ENCODE assay signal across 35 cellular contexts in the genomic region with DNA sequence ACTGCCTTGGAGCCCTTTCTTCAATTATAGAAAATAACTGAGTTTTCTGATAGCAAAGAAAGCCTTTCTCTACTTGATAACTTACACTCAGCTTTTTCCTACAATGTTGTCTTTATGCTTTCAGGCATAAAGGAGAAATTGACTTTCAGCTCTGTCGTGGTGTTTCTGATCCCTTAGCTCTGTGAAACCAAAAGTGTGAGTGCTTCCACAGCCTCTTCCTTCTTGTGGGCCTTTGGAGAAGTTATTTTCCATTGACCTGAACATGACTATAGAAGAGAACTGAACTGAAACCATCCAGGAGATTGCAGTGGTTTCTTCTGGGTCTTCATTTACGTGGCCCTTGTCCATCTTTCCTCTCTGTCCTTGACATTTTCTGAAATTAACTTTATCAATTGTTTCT. TPM values are rescaled to one million over a fixed set of nuclear protein-coding genes. Genes with fewer than 3 reads are reported as not detected.
A peak's percentile ranks its signal among the peaks of the same experiment; 100 is the strongest.
DNase-seq lines count a peak whose midpoint lies in the region; ATAC-seq, FAIRE-seq and TF ChIP-seq lines count a peak whose summit lies in the region.
"Had no signal": no experiment of that assay in that cellular context is flagged by ENCODE, and none has a peak within 500 bp of the region (broad histone marks: within the 10 kb centered on the region; RNA-seq: fewer than 3 reads in every experiment).

No MANE protein-coding gene starts in this region.

- no peak overlapping the region for H3K4me2 ChIP-seq in HepG2 (ENCODE audit: low read depth, low read length)
- no peak overlapping the region for H3K4me2 ChIP-seq in mesenchymal stem cell (ENCODE audit: low read length, poor library complexity, severe bottlenecking)
- H3K4me2 ChIP-seq in MM.1S (ENCODE audit: low read depth, low read length) = no peak overlapping the region

- H2BK15ac ChIP-seq in mesenchymal stem cell (ENCODE audit: low read depth, poor library complexity, severe bottlenecking) = no peak overlapping the region

- H3K79me2 ChIP-seq in HepG2 (ENCODE audit: insufficient read depth, low read length) = no peaks in the 10 kb centered on the region
- H3K79me2 ChIP-seq in MM.1S (ENCODE audit: low read length) = no peaks in the 10 kb centered on the region

- in situ Hi-C loops in HepG2 (cut with HindIII; ENCODE audit: extremely low pct_ligation_motif_present, low pct_unique_long_range_greater_than_20kb) = no loop called here

- no peak overlapping the region for H3K23ac ChIP-seq in mesenchymal stem cell (ENCODE audit: low read length in 2 of 2)

- H2AK5ac ChIP-seq in mesenchymal stem cell (ENCODE audit: low read length, severe bottlenecking) = no peak overlapping the region

- peaks cover 33% of the 10 kb centered on the region for H3K4me1 Mint-ChIP-seq in neural crest cell

- BruUV-seq in HepG2 (replicated peaks; lab: Mats Ljungman, UMichigan) = no TSS peak

- no peaks in the 10 kb centered on the region for H3K9me2 ChIP-seq in MM.1S (replicated peaks; ENCODE audit: insufficient read depth, low read length)

- H3K9me3 ChIP-seq in right lobe of liver (no peaks in the 10 kb centered on the region), HepG2 (ENCODE audit: low read length) (no peaks in the 10 kb centered on the region), mesenchymal stem cell (ENCODE audit: control insufficient read depth, low read length) (no peaks in the 10 kb centered on the region), MM.1S (replicated peaks; ENCODE audit: insufficient read depth, low read length) (no peaks in the 10 kb centered on the region)
- H3K9me3 ChIP-seq: breast epithelium, esophagus squamous epithelium, Peyer's patch, vagina had no signal

- H4K91ac ChIP-seq in mesenchymal stem cell (ENCODE audit: low read length) = no peak overlapping the region

- H4K20me1 ChIP-seq in HepG2 (ENCODE audit: insufficient read depth, low read length) (no peaks in the 10 kb centered on the region), MM.1S (ENCODE audit: insufficient read depth, low read length) (no peaks in the 10 kb centered on the region)

- H3K27me3 ChIP-seq in right lobe of liver (no peaks in the 10 kb centered on the region), HepG2 (ENCODE audit: control insufficient read depth in 1 of 2, insufficient read depth in 2 of 2, low read length in 2 of 2) (0 out of 5 replicates have a peak, but pooled peaks cover 0 to 2% of the 10 kb centered on the region in 2 experiments), mesenchymal stem cell (ENCODE audit: control insufficient read depth in 1 of 2, insufficient read depth in 1 of 2, low read length in 2 of 2) (peaks cover 0 to 31% of the 10 kb centered on the region in 2 experiments), MM.1S (replicated peaks; ENCODE audit: insufficient read depth, low read length) (no peaks in the 10 kb centered on the region)
- H3K27me3 ChIP-seq: breast epithelium, esophagus squamous epithelium, Peyer's patch, vagina had no signal

- no peaks in the 10 kb centered on the region for H3K79me1 ChIP-seq in mesenchymal stem cell (replicated peaks; ENCODE audit: low read length, poor library complexity, severe bottlenecking)

- H2BK120ac ChIP-seq in mesenchymal stem cell (ENCODE audit: low read depth, low read length) = no peak overlapping the region

- H3K4ac ChIP-seq in mesenchymal stem cell (ENCODE audit: low read depth in 1 of 2, low read length in 2 of 2) = no peak overlapping the region

- CTCF ChIA-PET in HepG2 (lab: Yijun Ruan, JAX; ENCODE audit: low intra/inter-chr PET ratio, low total read pairs) = no interaction called here

- DNase-seq in right lobe of liver (no peak), HepG2 (ENCODE audit: low spot score) (no peak), foreskin melanocyte (peak; percentile 42), neural crest cell (ENCODE audit: low read depth, low spot score) (no peak), mesenchymal stem cell (no peak), NCI-H524 treated with DMSO at 0.1 percent for 48 hours (lab: John Stamatoyannopoulos, UW) (no peak), SHP77 treated with DMSO at 0.1 percent for 48 hours (lab: John Stamatoyannopoulos, UW) (no peak), MM.1S (no peak)
- DNase-seq: activated CD4-positive, alpha-beta T cell treated with anti-CD3 and anti-CD28 coated beads, Interleukin-2, amount 50 U/mL, for 4 hours; activated CD4-positive, CD25-positive, alpha-beta regulatory T cell; activated naive CD4-positive, alpha-beta T cell treated with anti-CD3 and anti-CD28 coated beads, Interleukin-2, amount 50 U/mL, for 16 hours; amniotic stem cell; CD4-positive, alpha-beta T cell; esophagus squamous epithelium; natural killer cell; NCI-H1092 treated with DMSO at 0.1 percent for 48 hours; NCI-H187; NCI-H2171 treated with DMSO at 0.1 percent for 48 hours; NCI-H526 treated with DMSO at 0.1 percent for 48 hours; Peyer's patch; retina; SIG-M5; small intestine; stimulated activated CD4-positive, alpha-beta T cell treated with anti-CD3 and anti-CD28 coated beads, Interleukin-2, amount 100 ng/mL, for 24 hours; T1000 had no signal

- TF ChIP-seq POLR2A in right lobe of liver (IDR thresholded peaks at IDR 0.05) (no peak), HepG2 (IDR thresholded peaks at IDR 0.05; ENCODE audit: insufficient read depth in 1 of 2, low read depth in 2 of 2, low read length in 2 of 2) (no peak)

- H3K27me3 Mint-ChIP-seq in neural crest cell (ENCODE audit: low read depth) = no peaks in the 10 kb centered on the region
- H3K27me3 Mint-ChIP-seq: CD4-positive, alpha-beta T cell had no signal

- H3K14ac ChIP-seq in mesenchymal stem cell (ENCODE audit: low read length in 2 of 2) = no peak overlapping the region

- H3K9ac ChIP-seq in HepG2 (ENCODE audit: insufficient read depth, low read depth, low read length) (no peak overlapping the region), mesenchymal stem cell (ENCODE audit: low read length) (no peak overlapping the region), MM.1S (ENCODE audit: low read length) (no peak overlapping the region)

- ATAC-seq in right lobe of liver (peak in 3 of 4 donors; percentile 42 to 63 (median 55)), HepG2 (no peak)
- ATAC-seq: GM12878, left lobe of liver, natural killer cell had no signal

- H3K18ac ChIP-seq in mesenchymal stem cell (ENCODE audit: low read depth in 1 of 2, low read length in 2 of 2) = no peak overlapping the region

- POLR2A ChIA-PET in HepG2 (lab: Yijun Ruan, JAX) = no interaction called here

- H2AFZ ChIP-seq in HepG2 (ENCODE audit: low read length) (no peak overlapping the region), mesenchymal stem cell (ENCODE audit: low read depth, low read length) (no peak overlapping the region), MM.1S (ENCODE audit: low read length) (no peak overlapping the region)

- no peak for FAIRE-seq in HepG2 (lab: Jason Lieb, UNC)
- FAIRE-seq: colon, frontal cortex, GM12878, small intestine had no signal

- peak overlapping the region; percentile 29 for H3K27ac Mint-ChIP-seq in neural crest cell (ENCODE audit: unreplicated experiment)
- H3K27ac Mint-ChIP-seq: CD4-positive, alpha-beta T cell; natural killer cell had no signal

- intact Hi-C loops in right lobe of liver (cut with DNase I) (no loop called here), HepG2 (cut with micrococcal nuclease; ENCODE audit: unreplicated experiment) (no loop called here)

- TF ChIP-seq RAD21 in HepG2 (CRISPR knock-in tag; IDR thresholded peaks at IDR 0.05) = no peak

- WGBS in right lobe of liver (ENCODE audit: insufficient coverage, low coverage, low lambda C conversion rate, missing lambda C conversion rate) = 79% methylated on average over 2 of the region's 2 CpGs
- 7% methylated on average over 2 of the region's 2 CpGs for WGBS in HepG2 (ENCODE audit: low lambda C conversion rate)
- WGBS in mesenchymal stem cell = 99% methylated on average over 2 of the region's 2 CpGs

- H2BK12ac ChIP-seq in mesenchymal stem cell (ENCODE audit: low read length in 2 of 2) = no peak overlapping the region

- H3K4me3 Mint-ChIP-seq in neural crest cell = no peak overlapping the region
- H3K4me3 Mint-ChIP-seq: CD4-positive, alpha-beta T cell; natural killer cell had no signal

- H3K36me3 ChIP-seq in right lobe of liver (no peaks in the 10 kb centered on the region), HepG2 (replicated peaks in 1 of 2; ENCODE audit: control insufficient read depth in 1 of 2, insufficient read depth in 2 of 2, low read length in 2 of 2) (no peaks in the 10 kb centered on the region), mesenchymal stem cell (ENCODE audit: control insufficient read depth in 1 of 2, insufficient read depth in 2 of 2, low read depth in 1 of 2, low read length in 2 of 2) (no peaks in the 10 kb centered on the region), MM.1S (replicated peaks; ENCODE audit: insufficient read depth, low read length) (no peaks in the 10 kb centered on the region)
- H3K36me3 ChIP-seq: breast epithelium, vagina had no signal

- no peak overlapping the region for H3K4me3 ChIP-seq in right lobe of liver
- no peak overlapping the region for H3K4me3 ChIP-seq in HepG2 (replicated peaks in 1 of 3; ENCODE audit: insufficient read depth in 1 of 3, low read depth in 2 of 3, low read length in 3 of 3)
- no peak overlapping the region for H3K4me3 ChIP-seq in mesenchymal stem cell (ENCODE audit: insufficient read depth in 1 of 2, low read depth in 1 of 2, low read length in 2 of 2)
- no peak overlapping the region for H3K4me3 ChIP-seq in MM.1S (ENCODE audit: low read length)
- H3K4me3 ChIP-seq: breast epithelium, esophagus squamous epithelium, GM12878, Peyer's patch, vagina had no signal

- no peaks in the 10 kb centered on the region for H3F3A ChIP-seq in MM.1S (ENCODE audit: insufficient read depth, low read length)

- no peak for TF ChIP-seq EP300 in HepG2 (IDR thresholded peaks at IDR 0.05; ENCODE audit: low read depth in 2 of 2, low read length in 2 of 2)
- no peak for TF ChIP-seq EP300 in HepG2 (CRISPR knock-in tag; IDR thresholded peaks at IDR 0.05; ENCODE audit: borderline replicate concordance)

- H2BK5ac ChIP-seq in mesenchymal stem cell (ENCODE audit: low read depth, low read length, poor library complexity, severe bottlenecking) = no peak overlapping the region

- H3K27ac ChIP-seq in right lobe of liver (no peak overlapping the region), HepG2 (ENCODE audit: extremely low read length, insufficient read depth, low read length) (no peak overlapping the region), mesenchymal stem cell (ENCODE audit: low read length, poor library complexity, severe bottlenecking) (no peak overlapping the region), MM.1S (ENCODE audit: low read length) (no peak overlapping the region)
- H3K27ac ChIP-seq: 22Rv1, breast epithelium, esophagus squamous epithelium, Peyer's patch, vagina had no signal

- no peaks in the 10 kb centered on the region for H3K9me3 Mint-ChIP-seq in neural crest cell
- H3K9me3 Mint-ChIP-seq: CD4-positive, alpha-beta T cell; natural killer cell had no signal

- H3K4me1 ChIP-seq in right lobe of liver (peaks cover 0 to 2% (median 0%) of the 10 kb centered on the region in 4 donors), HepG2 (ENCODE audit: insufficient read depth, low read length) (peaks cover 5% of the 10 kb centered on the region), mesenchymal stem cell (ENCODE audit: control insufficient read depth, insufficient read depth, low read depth, low read length) (no peaks in the 10 kb centered on the region), MM.1S (ENCODE audit: low read length) (peaks cover 8% of the 10 kb centered on the region; the same call in 1 of the 2 replicates)
- H3K4me1 ChIP-seq: breast epithelium had no signal

- peaks cover 21% of the 10 kb centered on the region for H3K36me3 Mint-ChIP-seq in neural crest cell (ENCODE audit: low read depth)
- H3K36me3 Mint-ChIP-seq: natural killer cell had no signal

- H4K8ac ChIP-seq in mesenchymal stem cell (ENCODE audit: low read length) = no peak overlapping the region

- TF ChIP-seq CTCF in right lobe of liver (IDR thresholded peaks at IDR 0.05) (no peak), HepG2 (CRISPR knock-in tag; IDR thresholded peaks at IDR 0.05) (no peak), neural crest cell (conservative IDR thresholded peaks at IDR 0.05) (no peak), MM.1S (IDR thresholded peaks at IDR 0.05; ENCODE audit: low read length) (no peak)

RNA-seq across cellular contexts. Expression of gene EQTN, which starts 59.5 kb away (rescaled TPM):
- total RNA-seq in right lobe of liver (not detected), HepG2 (2016; rRNA removed; fragmentation: Illumina TruSeq; extraction: Trizol) (not detected in 2 replicates), neural crest cell (0.39 and 0.40 TPM in 2 replicates)
- total RNA-seq in HepG2 (2016; cell fraction: cytosol; rRNA removed; fragmentation: Illumina TruSeq; extraction: Trizol; ENCODE audit: low read depth) = not detected in 2 replicates
- not detected in 2 replicates for total RNA-seq in HepG2 (2016; cell fraction: insoluble cytoplasmic fraction; rRNA removed; fragmentation: Illumina TruSeq; extraction: Trizol)
- total RNA-seq in HepG2 (2016; cell fraction: membrane; rRNA removed; fragmentation: Illumina TruSeq; extraction: Trizol) = not detected in 2 replicates
- not detected in 2 replicates for total RNA-seq in HepG2 (2016; cell fraction: nucleus; rRNA removed; fragmentation: Illumina TruSeq; extraction: Trizol)
- polyA plus RNA-seq in HepG2 (2011; rRNA removed) = not detected in 2 replicates
- not detected in 2 replicates for polyA plus RNA-seq in HepG2 (2011; cell fraction: cytosol; rRNA removed)
- polyA plus RNA-seq in HepG2 (2011; cell fraction: nucleus; rRNA removed) = not detected in 2 replicates
- polyA plus RNA-seq in HepG2 (2012) = not detected in 2 replicates
- not detected in 2 replicates for polyA plus RNA-seq in HepG2 (2016; cell fraction: cytosol; fragmentation: Illumina TruSeq; extraction: Trizol; ENCODE audit: low read depth)
- not detected in 2 replicates for polyA plus RNA-seq in HepG2 (2016; cell fraction: insoluble cytoplasmic fraction; fragmentation: Illumina TruSeq; extraction: Trizol; ENCODE audit: low read depth)
- not detected in 2 replicates for polyA plus RNA-seq in HepG2 (2016; cell fraction: membrane; fragmentation: Illumina TruSeq; extraction: Trizol; ENCODE audit: low read depth)
- polyA plus RNA-seq in HepG2 (2016; cell fraction: nucleus; fragmentation: Illumina TruSeq; extraction: Trizol; ENCODE audit: insufficient read depth, low read depth) = not detected in 2 replicates
- polyA minus RNA-seq in HepG2 (2011; rRNA and poly(A)+ RNA removed; ENCODE audit: low replicate concordance) = 0.23 TPM in 1 of 2 replicates, not detected in the other
- polyA minus RNA-seq in HepG2 (2011; cell fraction: cytosol; rRNA and poly(A)+ RNA removed) = not detected in 2 replicates
- polyA minus RNA-seq in HepG2 (2011; cell fraction: nucleus; rRNA and poly(A)+ RNA removed) = not detected in 2 replicates
- polyA plus RNA-seq in mesenchymal stem cell (2013, experiment 1 of 2) = not detected
- not detected for polyA plus RNA-seq in mesenchymal stem cell (2013, experiment 2 of 2)
- total RNA-seq: CD4-positive, alpha-beta T cell; esophagus squamous epithelium; GM12878; left lobe of liver; LHCN-M2; mononuclear cell; natural killer cell; osteoblast; vagina had no signal
- polyA plus RNA-seq: GM12878 had no signal
